21 cellular contexts compared by ENCODE assay signal in genomic region chr11:126331286-126331685, GRCh38.
"Had no signal": no experiment of that assay in that cellular context is flagged by ENCODE, and none has a peak within 500 bp of the region (broad histone marks: within the 10 kb centered on the region; RNA-seq: fewer than 3 reads in every experiment).

No MANE protein-coding gene starts in this region.

- H3K36me3 ChIP-seq: adrenal gland had no signal

- H3K9me3 ChIP-seq: adrenal gland, gastroesophageal sphincter, pancreas, upper lobe of left lung had no signal

- DNase-seq: activated CD4-positive, alpha-beta T cell treated with anti-CD3 and anti-CD28 coated beads for 1 hour; activated CD4-positive, alpha-beta T cell treated with anti-CD3 and anti-CD28 coated beads, Interleukin-2, amount 50 U/mL, for 4 hours; activated CD8-positive, alpha-beta memory T cell treated with anti-CD3 and anti-CD28 coated beads, Interleukin-2, amount 10 ng/mL, durations not matched to agents 7 days and 5 days; activated T-cell treated with anti-CD3 and anti-CD28 coated beads for 4 hours; head of caudate nucleus; left cardiac atrium; midbrain; small intestine; stimulated activated CD4-positive, alpha-beta T cell treated with anti-CD3 and anti-CD28 coated beads, Interleukin-2, amount 100 ng/mL, for 48 hours; stimulated activated naive CD8-positive, alpha-beta T cell treated with anti-CD3 and anti-CD28 coated beads, Interleukin-15, Interleukin-2, amounts not matched to agents 100 U/mL and 50 U/mL, for 24 hours; upper lobe of left lung had no signal

- H3K4me3 Mint-ChIP-seq: activated CD8-positive, alpha-beta memory T cell treated with anti-CD3 and anti-CD28 coated beads, Interleukin-2, amount 10 ng/mL, durations not matched to agents 7 days and 5 days; activated naive CD8-positive, alpha-beta T cell; activated T-helper 1 cell treated with anti-CD3 and anti-CD28 coated beads, Interleukin-12 subunit alpha, Interleukin-12 subunit beta, Interleukin-2, Interleukin-4 antibody, amounts not matched to agents 30 ng/mL and 10 ng/mL and 1 ng/mL, durations not matched to agents 14 hours and 24 hours and 36 hours; nephron; T-helper 2 cell treated with Interferon-gamma antibody and Interleukin-4, amounts not matched to agents 5 μg/mL and 100 μg/mL, for 36 hours had no signal

- H3K27me3 ChIP-seq: adrenal gland, gastroesophageal sphincter, pancreas, upper lobe of left lung had no signal

- H3K4me1 ChIP-seq: pancreas, upper lobe of left lung had no signal

- H3K4me3 ChIP-seq: adrenal gland, coronary artery, gastroesophageal sphincter, pancreas, upper lobe of left lung had no signal

- H3K27ac Mint-ChIP-seq: activated CD8-positive, alpha-beta memory T cell treated with anti-CD3 and anti-CD28 coated beads, Interleukin-2, amount 10 ng/mL, durations not matched to agents 7 days and 5 days; activated naive CD8-positive, alpha-beta T cell; activated T-helper 1 cell treated with anti-CD3 and anti-CD28 coated beads, Interleukin-12 subunit alpha, Interleukin-12 subunit beta, Interleukin-2, Interleukin-4 antibody, amounts not matched to agents 30 ng/mL and 10 ng/mL and 1 ng/mL, durations not matched to agents 14 hours and 24 hours and 36 hours; nephron; T-helper 2 cell treated with Interferon-gamma antibody and Interleukin-4, amounts not matched to agents 5 μg/mL and 100 μg/mL, for 36 hours had no signal

- ATAC-seq: activated CD8-positive, alpha-beta memory T cell treated with anti-CD3 and anti-CD28 coated beads, Interleukin-2, amount 10 ng/mL, durations not matched to agents 7 days and 5 days; pancreas; sciatic nerve; stimulated activated naive CD8-positive, alpha-beta T cell treated with anti-CD3 and anti-CD28 coated beads, Interleukin-15, Interleukin-2, amounts not matched to agents 100 U/mL and 50 U/mL, for 24 hours had no signal

- H3K9me3 Mint-ChIP-seq: activated T-helper 1 cell treated with anti-CD3 and anti-CD28 coated beads, Interleukin-12 subunit alpha, Interleukin-12 subunit beta, Interleukin-2, Interleukin-4 antibody, amounts not matched to agents 30 ng/mL and 10 ng/mL and 1 ng/mL, durations not matched to agents 14 hours and 24 hours and 36 hours; nephron; T-helper 2 cell treated with Interferon-gamma antibody and Interleukin-4, amounts not matched to agents 5 μg/mL and 100 μg/mL, for 36 hours had no signal

- H3K27me3 Mint-ChIP-seq: activated CD8-positive, alpha-beta memory T cell treated with anti-CD3 and anti-CD28 coated beads, Interleukin-2, amount 10 ng/mL, durations not matched to agents 7 days and 5 days; activated naive CD8-positive, alpha-beta T cell had no signal

- H3K27ac ChIP-seq: coronary artery, epithelial cell of prostate, gastroesophageal sphincter, pancreas, upper lobe of left lung had no signal
